Comparison of ENCODE assay signal across 1 cellular context in genomic region chr7:43650457-43651052, GRCh38.
TF ChIP-seq lines count a peak whose summit lies in the region.

No MANE protein-coding gene starts in this region.

TF ChIP-seq in A549, 52 proteins besides CTCF, POLR2A, EP300 and RAD21 (continued from another document):
- TF ChIP-seq MYC (IDR thresholded peaks at IDR 0.05; ENCODE audit: borderline replicate concordance, low read length) = no peak
